Comparison of ENCODE assay signal across 11 cellular contexts in the genomic region with DNA sequence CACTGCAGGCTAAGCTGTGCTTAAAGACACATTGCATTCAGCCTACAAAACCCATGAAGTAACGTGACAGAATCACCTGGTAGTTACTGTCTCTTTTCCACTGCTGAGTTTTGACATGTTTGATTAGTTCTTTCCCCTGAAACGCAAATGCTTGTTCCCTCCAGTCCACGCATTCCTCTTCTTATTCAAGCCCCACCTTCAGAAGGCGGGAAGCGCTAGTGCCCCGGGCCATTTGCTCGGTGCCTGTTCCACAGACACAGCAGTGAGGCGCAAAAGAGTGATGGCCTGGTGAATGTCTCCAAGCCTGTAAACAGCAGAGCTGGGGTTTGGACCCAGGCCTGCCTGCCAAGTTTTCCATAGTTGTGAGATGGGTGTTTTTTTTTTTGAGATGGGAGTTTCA. TPM values are rescaled to one million over a fixed set of nuclear protein-coding genes. Genes with fewer than 3 reads are reported as not detected.
DNase-seq lines count a peak whose midpoint lies in the region; ATAC-seq and TF ChIP-seq lines count a peak whose summit lies in the region.
"Had no signal": no experiment of that assay in that cellular context is flagged by ENCODE, and none has a peak within 500 bp of the region (broad histone marks: within the 10 kb centered on the region; RNA-seq: fewer than 3 reads in every experiment).

No MANE protein-coding gene starts in this region.

- H3K36me3 Mint-ChIP-seq in activated CD4-positive, alpha-beta T cell treated with anti-CD3 and anti-CD28 coated beads, Interleukin-2, amount 10 ng/mL, durations not matched to agents 24 days and 14 days (ENCODE audit: low read depth), result peaks cover 52% of the 10 kb centered on the region
- peaks cover 13% of the 10 kb centered on the region for H3K36me3 Mint-ChIP-seq in memory B cell

- peaks cover 27% of the 10 kb centered on the region for H3K4me1 Mint-ChIP-seq in activated CD4-positive, alpha-beta T cell treated with anti-CD3 and anti-CD28 coated beads, Interleukin-2, amount 10 ng/mL, durations not matched to agents 24 days and 14 days
- H3K4me1 Mint-ChIP-seq in memory B cell, result peaks cover 27% of the 10 kb centered on the region

- H3F3A ChIP-seq in Loucy (ENCODE audit: low read depth), result no peaks in the 10 kb centered on the region

- in situ Hi-C loops in GM13977 (cut with MboI; ENCODE audit: low pct_unique_long_range_greater_than_20kb, low sequenced_read_pairs, unreplicated experiment), result no loop called here

- peak overlapping the region; percentile 39 for H3K4me3 Mint-ChIP-seq in activated CD4-positive, alpha-beta T cell treated with anti-CD3 and anti-CD28 coated beads, Interleukin-2, amount 10 ng/mL, durations not matched to agents 24 days and 14 days
- H3K4me3 Mint-ChIP-seq in memory B cell, result peak overlapping the region; percentile 15

- H3K27me3 Mint-ChIP-seq in activated CD4-positive, alpha-beta T cell treated with anti-CD3 and anti-CD28 coated beads, Interleukin-2, amount 10 ng/mL, durations not matched to agents 24 days and 14 days, result no peaks in the 10 kb centered on the region
- no peaks in the 10 kb centered on the region for H3K27me3 Mint-ChIP-seq in memory B cell

- H2AFZ ChIP-seq in Loucy (ENCODE audit: low read length), result no peak overlapping the region

- no peaks in the 10 kb centered on the region for H3K27me3 ChIP-seq in Loucy (ENCODE audit: insufficient read depth, low read length, poor library complexity, severe bottlenecking)
- H3K27me3 ChIP-seq: esophagus muscularis mucosa had no signal

- TF ChIP-seq CTCF in Loucy (conservative IDR thresholded peaks at IDR 0.05; ENCODE audit: low read length) (no peak), GM13977 (IDR thresholded peaks at IDR 0.05; ENCODE audit: extremely low read depth, insufficient read depth, missing control alignments) (no peak)

- H3K4me3 ChIP-seq in Loucy (ENCODE audit: low read length, poor library complexity, severe bottlenecking), result peak overlapping the region; percentile 48
- H3K4me3 ChIP-seq: esophagus muscularis mucosa, psoas muscle had no signal

- no peak for ATAC-seq in memory B cell (ENCODE audit: low read depth)
- no peak for ATAC-seq in GM19455 (IDR thresholded peaks at IDR 0.05; ENCODE audit: unreplicated experiment)
- ATAC-seq: psoas muscle had no signal

- no peak for DNase-seq in activated CD4-positive, alpha-beta T cell treated with anti-CD3 and anti-CD28 coated beads, Interleukin-2, amount 10 ng/mL, durations not matched to agents 24 days and 14 days
- DNase-seq in activated CD4-positive, alpha-beta T cell treated with anti-CD3 and anti-CD28 coated beads for 4 hours, result no peak
- DNase-seq in memory B cell (ENCODE audit: low spot score in 2 of 2) (no peak), GM13977 (ENCODE audit: low spot score) (no peak)
- DNase-seq: ACHN; activated CD4-positive, alpha-beta T cell treated with anti-CD3 and anti-CD28 coated beads for 1 hour; psoas muscle had no signal

- H4K20me1 ChIP-seq in Loucy (ENCODE audit: insufficient read depth, low read length, poor library complexity, severe bottlenecking), result peaks cover 72% of the 10 kb centered on the region

- peaks cover 68% of the 10 kb centered on the region for H3K79me2 ChIP-seq in Loucy (ENCODE audit: insufficient read depth, low read length)

- H3K27ac Mint-ChIP-seq in activated CD4-positive, alpha-beta T cell treated with anti-CD3 and anti-CD28 coated beads, Interleukin-2, amount 10 ng/mL, durations not matched to agents 24 days and 14 days, result peak overlapping the region; percentile 40
- H3K27ac Mint-ChIP-seq in memory B cell, result peak overlapping the region; percentile 9

- H3K36me3 ChIP-seq in Loucy (ENCODE audit: insufficient read depth, low read length), result peaks cover 55% of the 10 kb centered on the region; the same call in 1 of the 2 replicates

- no peaks in the 10 kb centered on the region for H3K9me2 ChIP-seq in Loucy (replicated peaks; ENCODE audit: low read depth, low read length)

- H3K4me1 ChIP-seq in Loucy (ENCODE audit: insufficient read depth, low read length, poor library complexity, severe bottlenecking), result peaks cover 27% of the 10 kb centered on the region

- H3K9me3 ChIP-seq in Loucy (ENCODE audit: insufficient read depth, low read depth, low read length), result no peaks in the 10 kb centered on the region
- H3K9me3 ChIP-seq: esophagus muscularis mucosa, psoas muscle had no signal

- no peak overlapping the region for H3K9ac ChIP-seq in Loucy (ENCODE audit: low read depth, low read length, poor library complexity, severe bottlenecking)

- intact Hi-C loops in activated CD4-positive, alpha-beta T cell treated with anti-CD3 and anti-CD28 coated beads, Interleukin-2, amount 10 ng/mL, durations not matched to agents 24 days and 14 days (cut with micrococcal nuclease), result loop anchor here (5.0 to 10.0 kb wide), 3 partner anchors 36 to 304 kb away; a partner anchor contains a TSS

- H3K9me3 Mint-ChIP-seq in activated CD4-positive, alpha-beta T cell treated with anti-CD3 and anti-CD28 coated beads, Interleukin-2, amount 10 ng/mL, durations not matched to agents 24 days and 14 days, result no peaks in the 10 kb centered on the region
- no peaks in the 10 kb centered on the region for H3K9me3 Mint-ChIP-seq in memory B cell

- peak overlapping the region; percentile 67 for H3K4me2 ChIP-seq in Loucy (ENCODE audit: low read depth, low read length, poor library complexity, severe bottlenecking)

RNA-seq across cellular contexts. Expression of a gene that starts 10.9 kb away (rescaled TPM):
- not detected in 2 replicates for total RNA-seq in activated CD4-positive, alpha-beta T cell treated with anti-CD3 and anti-CD28 coated beads, Interleukin-2, amount 10 ng/mL, durations not matched to agents 24 days and 14 days
- total RNA-seq: esophagus muscularis mucosa, MCF 10A, psoas muscle had no signal

RNA-seq across cellular contexts. Expression of a gene that starts 22.5 kb away (rescaled TPM):
- total RNA-seq in activated CD4-positive, alpha-beta T cell treated with anti-CD3 and anti-CD28 coated beads, Interleukin-2, amount 10 ng/mL, durations not matched to agents 24 days and 14 days, result 3.0 TPM in 2 replicates
- total RNA-seq: esophagus muscularis mucosa had no signal

RNA-seq across cellular contexts. Expression of a gene that starts 30.8 kb away (rescaled TPM):
- not detected in 2 replicates for total RNA-seq in activated CD4-positive, alpha-beta T cell treated with anti-CD3 and anti-CD28 coated beads, Interleukin-2, amount 10 ng/mL, durations not matched to agents 24 days and 14 days
- total RNA-seq: esophagus muscularis mucosa, MCF 10A, psoas muscle had no signal

RNA-seq across cellular contexts. Expression of a gene that starts 32.3 kb away (rescaled TPM):
- total RNA-seq in activated CD4-positive, alpha-beta T cell treated with anti-CD3 and anti-CD28 coated beads, Interleukin-2, amount 10 ng/mL, durations not matched to agents 24 days and 14 days, result not detected in 2 replicates
- total RNA-seq: esophagus muscularis mucosa, MCF 10A, psoas muscle had no signal

RNA-seq across cellular contexts. Expression of a gene that starts 53.6 kb away (rescaled TPM):
- not detected in 2 replicates for total RNA-seq in activated CD4-positive, alpha-beta T cell treated with anti-CD3 and anti-CD28 coated beads, Interleukin-2, amount 10 ng/mL, durations not matched to agents 24 days and 14 days
- total RNA-seq: esophagus muscularis mucosa, MCF 10A, psoas muscle had no signal
